Comparison of ENCODE assay signal across 8 cellular contexts in genomic region chr1:151593651-151594625, GRCh38. TPM values are rescaled to one million over a fixed set of nuclear protein-coding genes. Genes with fewer than 3 reads are reported as not detected.
DNase-seq lines count a peak whose midpoint lies in the region; ATAC-seq, FAIRE-seq and TF ChIP-seq lines count a peak whose summit lies in the region.

No MANE protein-coding gene starts in this region.

- intact Hi-C loops in spleen (cut with DNase I; ENCODE audit: low total_unique reads): loop anchor here (5.0 to 10.0 kb wide), 2 partner anchors 143 to 241 kb away; partner anchors contain the start of genes C2CD4D and RORC

- H3K4me3 ChIP-seq in A549 (no peak overlapping the region), iPS-15b (ENCODE audit: low read depth, low read length) (peak overlapping the region; percentile 52), spleen (peak overlapping the region in 2 of 8 donors; percentile 14 to 39)

- peak; percentile 86 to 89 for TF ChIP-seq RAD21 in A549 (conservative IDR thresholded peaks at IDR 0.05 in 1 of 2, IDR thresholded peaks at IDR 0.05 in 1 of 2)

- H3K4me1 ChIP-seq in A549 (peaks cover 27% of the 10 kb centered on the region), iPS-15b (ENCODE audit: control insufficient read depth, insufficient read depth, low read length) (no peaks in the 10 kb centered on the region), spleen (peaks cover 0 to 14% (median 9%) of the 10 kb centered on the region in 6 donors)

- H3K36me3 ChIP-seq in iPS-15b (ENCODE audit: control insufficient read depth, insufficient read depth, low read length): no peaks in the 10 kb centered on the region
- no peaks in the 10 kb centered on the region for H3K36me3 ChIP-seq in spleen

- TF ChIP-seq POLR2A in A549 (IDR thresholded peaks at IDR 0.05; ENCODE audit: low read length) (no peak), spleen (IDR thresholded peaks at IDR 0.05) (no peak)

- H3K4me2 ChIP-seq in A549: peak overlapping the region; percentile 36

- 35% methylated on average over 22 of the region's 23 CpGs for WGBS in A549 (ENCODE audit: missing lambda C conversion rate)
- 11 to 13% (median 12%) methylated on average over 23 of the region's 23 CpGs for WGBS in spleen, 5 donors

- H3K27ac ChIP-seq in A549 (peak overlapping the region; percentile 8 to 15; a peak in 2 of 6 replicates), spleen (peak overlapping the region in 2 of 8 donors; percentile 4 to 40)

- CTCF ChIA-PET in A549 (lab: Yijun Ruan, JAX): interaction anchor here (0.6 to 6.9 kb wide), 65 partner anchors 9 to 407 kb away, joined by 3 to 147 read pairs (median 5); partner anchors contain the start of genes CELF3, CGN, RIIAD1 and SNX27

- H3K9me3 ChIP-seq in A549 (peaks cover 16% of the 10 kb centered on the region; the same call in 1 of the 3 replicates), iPS-15b (ENCODE audit: control insufficient read depth, insufficient read depth, low read length) (no peaks in the 10 kb centered on the region), spleen (peaks cover 0 to 12% (median 8%) of the 10 kb centered on the region in 8 donors)

- peak; percentile 91 for TF ChIP-seq CTCF in A549 (IDR thresholded peaks at IDR 0.05)
- TF ChIP-seq CTCF in spleen (IDR thresholded peaks at IDR 0.05 in 8 of 11, conservative IDR thresholded peaks at IDR 0.05 in 3 of 11): peak; percentile 74 to 96 (median 93)

- H3K27me3 ChIP-seq in iPS-15b (ENCODE audit: control insufficient read depth, insufficient read depth, low read length) (no peaks in the 10 kb centered on the region), spleen (replicated peaks in 1 of 7) (no peaks in the 10 kb centered on the region)

- TF ChIP-seq EP300 in A549 (IDR thresholded peaks at IDR 0.05): no peak

- POLR2A ChIA-PET in A549 (lab: Yijun Ruan, JAX): no interaction called here

- no peak overlapping the region for H3K9ac ChIP-seq in iPS-15b (ENCODE audit: low read depth, low read length)

- DNase-seq in A549 (ENCODE audit: low read depth in 1 of 2, low spot score in 1 of 2) (peak; percentile 80), GM19238 (ENCODE audit: insufficient read length, low spot score) (peak; percentile 79), NCI-H146 (lab: John Stamatoyannopoulos, UW) (peak; percentile 85), T-helper 9 cell (peak; percentile 83), astrocyte of the hippocampus (ENCODE audit: low read depth, low spot score) (peak; percentile 71), spleen (peak; percentile 96)

- ATAC-seq in A549 (peak; percentile 67 to 75; a peak in 5 of 6 replicates), HG03571 (IDR thresholded peaks at IDR 0.05; ENCODE audit: unreplicated experiment) (no peak)

- no peak for FAIRE-seq in A549 (lab: Jason Lieb, UNC)

TF ChIP-seq in A549, 52 proteins besides CTCF, POLR2A, EP300 and RAD21:
- TF ChIP-seq, protein P1, sequence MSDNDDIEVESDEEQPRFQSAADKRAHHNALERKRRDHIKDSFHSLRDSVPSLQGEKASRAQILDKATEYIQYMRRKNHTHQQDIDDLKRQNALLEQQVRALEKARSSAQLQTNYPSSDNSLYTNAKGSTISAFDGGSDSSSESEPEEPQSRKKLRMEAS (IDR thresholded peaks at IDR 0.05): peak; percentile 66
- TF ChIP-seq SMC3 (IDR thresholded peaks at IDR 0.05) (peak; percentile 94), KDM1A (IDR thresholded peaks at IDR 0.05; ENCODE audit: low read depth) (no peak)

RNA-seq across cellular contexts. Expression of gene SNX27, which starts 17.9 kb away (rescaled TPM):
- polyA plus RNA-seq in A549 (2011; rRNA removed): 29.1 and 30.5 TPM in 2 replicates
- polyA plus RNA-seq in A549 (2012; cell fraction: cytosol; rRNA removed): 8.9 and 11.6 TPM in 2 replicates
- 8.4 and 12.9 TPM in 2 replicates for polyA plus RNA-seq in A549 (2012; cell fraction: nucleus; rRNA removed)
- 11.0 to 13.6 TPM (median 12.8 TPM) in 3 replicates for polyA plus RNA-seq in A549 (2017; fragmentation: RNase III; extraction: RNeasy Plus Mini Kit Qiagen cat#74134 plus additional on column Dnase treatment)
- polyA minus RNA-seq in A549 (2011; rRNA and poly(A)+ RNA removed): 39.5 and 44.8 TPM in 2 replicates
- total RNA-seq in spleen: 10 to 100 TPM; 40.4 to 69.6 (median 53.5) TPM
- polyA plus RNA-seq in spleen: 1 to 10 TPM; 3.1 to 9.0 (median 3.6) TPM

RNA-seq across cellular contexts. Expression of gene TUFT1, which starts 53.8 kb away (rescaled TPM):
- polyA plus RNA-seq in A549 (2011; rRNA removed): 24.5 and 27.5 TPM in 2 replicates
- 22.2 and 25.7 TPM in 2 replicates for polyA plus RNA-seq in A549 (2012; cell fraction: cytosol; rRNA removed)
- polyA plus RNA-seq in A549 (2012; cell fraction: nucleus; rRNA removed): 27.5 and 41.8 TPM in 2 replicates
- 21.1 to 31.1 TPM (median 26.7 TPM) in 3 replicates for polyA plus RNA-seq in A549 (2017; fragmentation: RNase III; extraction: RNeasy Plus Mini Kit Qiagen cat#74134 plus additional on column Dnase treatment)
- polyA minus RNA-seq in A549 (2011; rRNA and poly(A)+ RNA removed): 13.3 and 24.4 TPM in 2 replicates
- 1 to 10 TPM; 1.2 to 1.9 (median 1.5) TPM for total RNA-seq in spleen
- polyA plus RNA-seq in spleen: under 1 TPM; 0.67 to 0.90 (median 0.76) TPM

Comparison
In these comparisons a context has a peak if more than half of its experiments do, and no peak if none do; other contexts are left out.
1. RNA of gene TUFT1, which starts 53.8 kb away (polyA plus RNA-seq): 21.1 to 41.8 TPM in A549; 0.67 to 0.90 TPM in spleen; every median in the first group is over 10 times any median in the second.
2. Peak in every context shown above with its lines, with median percentiles within 50 percentile points of each other: DNase-seq.